ENCODE assay signal across 8 cellular contexts in the genomic region with DNA sequence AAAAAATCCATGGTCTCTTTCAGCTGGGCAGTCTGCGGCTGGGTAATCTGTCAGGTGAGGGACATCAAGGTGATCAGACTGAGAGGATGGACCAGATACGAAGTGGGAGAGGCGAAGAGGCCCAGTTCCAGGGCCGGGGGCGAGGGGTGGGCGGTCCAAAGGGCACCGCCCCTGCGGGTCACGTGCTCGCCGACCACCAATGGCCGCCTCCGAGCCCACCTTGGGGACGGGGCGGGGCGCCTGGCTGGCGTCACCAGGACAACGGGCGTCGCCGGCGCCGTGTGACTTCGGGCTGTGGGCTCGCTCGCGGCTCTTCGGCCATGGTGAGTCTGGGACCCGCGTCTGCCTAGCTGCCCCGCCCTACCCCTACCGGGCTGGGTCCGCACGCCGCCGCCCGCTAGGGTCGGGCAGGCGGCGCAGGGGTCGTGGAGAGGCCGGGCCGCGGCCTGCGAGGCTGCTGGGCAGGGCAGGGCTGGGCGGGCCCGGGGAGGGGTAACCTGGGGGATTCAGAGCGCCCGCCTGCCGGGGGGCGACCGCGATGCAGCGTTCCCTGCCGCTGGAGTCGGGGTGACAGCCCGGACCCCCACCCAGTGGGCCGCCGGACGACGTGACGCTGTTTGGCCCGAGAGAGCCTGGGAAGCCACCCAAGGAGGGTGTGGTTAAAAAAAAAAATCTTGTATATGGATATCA. TPM values are rescaled to one million over a fixed set of nuclear protein-coding genes. Genes with fewer than 3 reads are reported as not detected.
A peak's percentile ranks its signal among the peaks of the same experiment; 100 is the strongest.
DNase-seq lines count a peak whose midpoint lies in the region; ATAC-seq and TF ChIP-seq lines count a peak whose summit lies in the region.

A gene with protein sequence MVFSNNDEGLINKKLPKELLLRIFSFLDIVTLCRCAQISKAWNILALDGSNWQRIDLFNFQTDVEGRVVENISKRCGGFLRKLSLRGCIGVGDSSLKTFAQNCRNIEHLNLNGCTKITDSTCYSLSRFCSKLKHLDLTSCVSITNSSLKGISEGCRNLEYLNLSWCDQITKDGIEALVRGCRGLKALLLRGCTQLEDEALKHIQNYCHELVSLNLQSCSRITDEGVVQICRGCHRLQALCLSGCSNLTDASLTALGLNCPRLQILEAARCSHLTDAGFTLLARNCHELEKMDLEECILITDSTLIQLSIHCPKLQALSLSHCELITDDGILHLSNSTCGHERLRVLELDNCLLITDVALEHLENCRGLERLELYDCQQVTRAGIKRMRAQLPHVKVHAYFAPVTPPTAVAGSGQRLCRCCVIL (plus strand): TSS at position 250 of the 690 bp plus-strand sequence. CDS start 71 bp downstream, at position 321.

- no peaks in the 10 kb centered on the region for H3K9me3 Mint-ChIP-seq in activated T-cell treated with anti-CD3 and anti-CD28 coated beads, Interleukin-2, amount 50 U/mL, for 24 hours
- peaks cover 35% of the 10 kb centered on the region for H3K9me3 Mint-ChIP-seq in nephron progenitor cell

- ATAC-seq in HG02571 (IDR thresholded peaks at IDR 0.05; ENCODE audit: unreplicated experiment), result peak; percentile 68

- DNase-seq in NCI-H1436 (lab: John Stamatoyannopoulos, UW) (peak; percentile 63), NCI-H1436 treated with DMSO at 0.1 percent for 48 hours (lab: John Stamatoyannopoulos, UW) (no peak), NCI-H2171 (lab: John Stamatoyannopoulos, UW) (peak; percentile 76), foreskin fibroblast (peak; percentile 56 to 89), nephron progenitor cell (peak; percentile 93), ureter (ENCODE audit: low spot score) (peak; percentile 62)
- DNase-seq in activated T-cell treated with anti-CD3 and anti-CD28 coated beads, Interleukin-2, amount 50 U/mL, for 24 hours, result peak; percentile 43

- H3K27me3 Mint-ChIP-seq in activated T-cell treated with anti-CD3 and anti-CD28 coated beads, Interleukin-2, amount 50 U/mL, for 24 hours, result peaks cover 56% of the 10 kb centered on the region
- peaks cover 5% of the 10 kb centered on the region for H3K27me3 Mint-ChIP-seq in nephron progenitor cell (ENCODE audit: low read depth, poor library complexity)

- no peak for TF ChIP-seq CTCF in foreskin fibroblast (IDR thresholded peaks at IDR 0.05; ENCODE audit: low read depth, low read length)
- no peak for TF ChIP-seq CTCF in nephron progenitor cell (IDR thresholded peaks at IDR 0.05)

- no peaks in the 10 kb centered on the region for H3K36me3 Mint-ChIP-seq in activated T-cell treated with anti-CD3 and anti-CD28 coated beads, Interleukin-2, amount 50 U/mL, for 24 hours (ENCODE audit: low read depth)
- no peaks in the 10 kb centered on the region for H3K36me3 Mint-ChIP-seq in nephron progenitor cell (ENCODE audit: low read depth)

- H3K4me3 ChIP-seq in foreskin fibroblast (ENCODE audit: low read depth in 1 of 2, low read length in 2 of 2), result peak within 1 kb of the TSS; percentile 77 to 80

- H3K4me3 Mint-ChIP-seq in activated T-cell treated with anti-CD3 and anti-CD28 coated beads, Interleukin-2, amount 50 U/mL, for 24 hours, result peak within 1 kb of the TSS; percentile 59
- peak within 1 kb of the TSS; percentile 82 for H3K4me3 Mint-ChIP-seq in nephron progenitor cell

- peaks cover 6% of the 10 kb centered on the region for H3K4me1 Mint-ChIP-seq in activated T-cell treated with anti-CD3 and anti-CD28 coated beads, Interleukin-2, amount 50 U/mL, for 24 hours (ENCODE audit: low read depth)
- H3K4me1 Mint-ChIP-seq in nephron progenitor cell, result peaks cover 13% of the 10 kb centered on the region

- H3K27ac Mint-ChIP-seq in activated T-cell treated with anti-CD3 and anti-CD28 coated beads, Interleukin-2, amount 50 U/mL, for 24 hours, result no peak within 1 kb of the TSS
- no peak within 1 kb of the TSS for H3K27ac Mint-ChIP-seq in nephron progenitor cell

RNA-seq across cellular contexts. Expression of the gene that starts here (rescaled TPM):
- 17.8 TPM for total RNA-seq in ureter
